Comparison of ENCODE assay signal across 1 cellular context in genomic region chr9:135085830-135086546, GRCh38.
TF ChIP-seq lines count a peak whose summit lies in the region.

No MANE protein-coding gene starts in this region.

TF ChIP-seq in HepG2, 621 proteins besides CTCF, POLR2A, EP300 and RAD21 (continued from another document and continues in another):
- TF ChIP-seq ZNF280D (CRISPR knock-in tag; IDR thresholded peaks at IDR 0.05) (no peak), ZBTB43 (CRISPR knock-in tag; conservative IDR thresholded peaks at IDR 0.05) (0 out of 2 replicates have a peak, but pooled peaks have one; percentile 59), ZBTB37 (CRISPR knock-in tag; IDR thresholded peaks at IDR 0.05) (no peak), ZNF256 (CRISPR knock-in tag; conservative IDR thresholded peaks at IDR 0.05) (no peak), ZNF670 (CRISPR knock-in tag; IDR thresholded peaks at IDR 0.05; ENCODE audit: borderline replicate concordance) (no peak), TRAFD1 (CRISPR knock-in tag; IDR thresholded peaks at IDR 0.05; ENCODE audit: borderline replicate concordance) (no peak), ZMYM2 (CRISPR knock-in tag; IDR thresholded peaks at IDR 0.05) (no peak), ZSCAN20 (CRISPR knock-in tag; IDR thresholded peaks at IDR 0.05; ENCODE audit: borderline replicate concordance) (no peak), GRHL1 (CRISPR knock-in tag; conservative IDR thresholded peaks at IDR 0.05) (no peak), TCF7 (IDR thresholded peaks at IDR 0.05; ENCODE audit: low read depth) (peak; percentile 91), JUND (CRISPR knock-in tag; IDR thresholded peaks at IDR 0.05) (no peak), NFKBIZ (CRISPR knock-in tag; IDR thresholded peaks at IDR 0.05) (no peak), ZNF264 (CRISPR knock-in tag; IDR thresholded peaks at IDR 0.05) (0 out of 2 replicates have a peak, but pooled peaks have one; percentile 59), SNAI1 (CRISPR knock-in tag; IDR thresholded peaks at IDR 0.05; ENCODE audit: borderline replicate concordance) (no peak), SSRP1 (CRISPR knock-in tag; IDR thresholded peaks at IDR 0.05) (no peak), PLRG1 (conservative IDR thresholded peaks at IDR 0.05) (no peak), ZNF703 (CRISPR knock-in tag; IDR thresholded peaks at IDR 0.05; ENCODE audit: borderline replicate concordance) (no peak), ZKSCAN1 (IDR thresholded peaks at IDR 0.05; ENCODE audit: low read length) (no peak), ZNF24 (IDR thresholded peaks at IDR 0.05) (no peak), MLXIP (CRISPR knock-in tag; IDR thresholded peaks at IDR 0.05; ENCODE audit: borderline replicate concordance) (no peak), KLF12 (CRISPR knock-in tag; IDR thresholded peaks at IDR 0.05; ENCODE audit: borderline replicate concordance) (no peak), ZNF362 (CRISPR knock-in tag; IDR thresholded peaks at IDR 0.05; ENCODE audit: borderline replicate concordance) (no peak), SRY (CRISPR knock-in tag; IDR thresholded peaks at IDR 0.05) (no peak), MAFK (conservative IDR thresholded peaks at IDR 0.05 in 1 of 2, IDR thresholded peaks at IDR 0.05 in 1 of 2; ENCODE audit: low read length in 2 of 2) (no peak), ZBTB2 (CRISPR knock-in tag; IDR thresholded peaks at IDR 0.05; ENCODE audit: low read depth) (no peak), MEIS1 (CRISPR knock-in tag; IDR thresholded peaks at IDR 0.05; ENCODE audit: borderline replicate concordance) (no peak; the same call in 1 of the 2 replicates), RARA (CRISPR knock-in tag; IDR thresholded peaks at IDR 0.05) (peak; percentile 61), CHD4 (IDR thresholded peaks at IDR 0.05; ENCODE audit: borderline replicate concordance, low read length) (no peak), MAFG (CRISPR knock-in tag; IDR thresholded peaks at IDR 0.05) (no peak), RXRB (CRISPR knock-in tag; IDR thresholded peaks at IDR 0.05; ENCODE audit: borderline replicate concordance) (peak; percentile 76), DR1 (CRISPR knock-in tag; IDR thresholded peaks at IDR 0.05) (0 out of 2 replicates have a peak, but pooled peaks have one; percentile 29), ZKSCAN5 (CRISPR knock-in tag; IDR thresholded peaks at IDR 0.05) (no peak), ZNF280B (CRISPR knock-in tag; IDR thresholded peaks at IDR 0.05; ENCODE audit: borderline replicate concordance) (no peak), TEAD3 (CRISPR knock-in tag; optimal IDR thresholded peaks at IDR 0.05; ENCODE audit: borderline replicate concordance) (peak; percentile 83), HDAC2 (CRISPR knock-in tag; IDR thresholded peaks at IDR 0.05) (peak; percentile 79), ZNF12 (CRISPR knock-in tag; IDR thresholded peaks at IDR 0.05) (no peak; the same call in 1 of the 2 replicates), ZBTB33 (CRISPR knock-in tag; IDR thresholded peaks at IDR 0.05) (peak; percentile 27; the same call in 1 of the 2 replicates), RFXANK (CRISPR knock-in tag; IDR thresholded peaks at IDR 0.05) (no peak), MTF1 (CRISPR knock-in tag; IDR thresholded peaks at IDR 0.05) (no peak), MBNL3 (CRISPR knock-in tag; conservative IDR thresholded peaks at IDR 0.05) (no peak), ZNF367 (CRISPR knock-in tag; IDR thresholded peaks at IDR 0.05; ENCODE audit: borderline replicate concordance) (no peak), ZUFSP (CRISPR knock-in tag; IDR thresholded peaks at IDR 0.05; ENCODE audit: borderline replicate concordance) (no peak)
